Comparison of ENCODE assay signal across 8 cellular contexts in genomic region chr20:50380697-50381040, GRCh38.
DNase-seq lines count a peak whose midpoint lies in the region; ATAC-seq, FAIRE-seq and TF ChIP-seq lines count a peak whose summit lies in the region.

No MANE protein-coding gene starts in this region.

- no peak overlapping the region for H3K27ac ChIP-seq in cardiac muscle cell
- H3K27ac ChIP-seq in kidney (ENCODE audit: low read depth in 2 of 2, low read length in 2 of 2) = no peak overlapping the region

- H3K36me3 ChIP-seq in cardiac muscle cell (no peaks in the 10 kb centered on the region), adipocyte (ENCODE audit: control insufficient read depth, insufficient read depth, low read length, severe bottlenecking) (no peaks in the 10 kb centered on the region), kidney (ENCODE audit: control insufficient read depth in 1 of 2, insufficient read depth in 2 of 2, low read length in 2 of 2) (no peaks in the 10 kb centered on the region)

- H3K4me3 ChIP-seq in cardiac muscle cell = no peak overlapping the region
- no peak overlapping the region for H3K4me3 ChIP-seq in adipocyte (ENCODE audit: low read length)
- H3K4me3 ChIP-seq in kidney (ENCODE audit: low read length in 2 of 2) = no peak overlapping the region

- no peaks in the 10 kb centered on the region for H3K27me3 ChIP-seq in cardiac muscle cell
- no peaks in the 10 kb centered on the region for H3K27me3 ChIP-seq in adipocyte (replicated peaks; ENCODE audit: control insufficient read depth, insufficient read depth, low read length)

- intact Hi-C loops in Right ventricle myocardium inferior (cut with DNase I) = no loop called here
- intact Hi-C loops in kidney (cut with DNase I) = no loop called here
- intact Hi-C loops in posterior vena cava (cut with DNase I) = loop anchor here (5.0 to 10.0 kb wide), 3 partner anchors 86 to 188 kb away; partner anchors contain the start of gene CEBPB (in 1 of the 2)

- FAIRE-seq in kidney (lab: Jason Lieb, UNC) = no peak

- peaks cover 8% of the 10 kb centered on the region for H3K4me1 ChIP-seq in cardiac muscle cell (ENCODE audit: low read depth)
- H3K4me1 ChIP-seq in adipocyte (ENCODE audit: control insufficient read depth, insufficient read depth, low read length) = peaks cover 22% of the 10 kb centered on the region
- peaks cover 7 to 14% of the 10 kb centered on the region in 2 donors for H3K4me1 ChIP-seq in kidney (ENCODE audit: control insufficient read depth in 1 of 2, insufficient read depth in 1 of 2, low read depth in 1 of 2, low read length in 2 of 2)

- H3K9me3 ChIP-seq in cardiac muscle cell (ENCODE audit: low read depth) (no peaks in the 10 kb centered on the region), adipocyte (ENCODE audit: control insufficient read depth, low read length) (no peaks in the 10 kb centered on the region), kidney (ENCODE audit: control insufficient read depth in 1 of 2, low read length in 2 of 2) (no peaks in the 10 kb centered on the region)

- TF ChIP-seq CTCF in cardiac muscle cell (IDR thresholded peaks at IDR 0.05; ENCODE audit: low read depth, low read length) (peak; percentile 69), kidney (IDR thresholded peaks at IDR 0.05; ENCODE audit: borderline replicate concordance, extremely low read depth, insufficient read depth) (no peak)

- H3K9ac ChIP-seq in adipocyte (ENCODE audit: low read length) (peak overlapping the region; percentile 49), kidney (ENCODE audit: low read length in 2 of 2) (no peak overlapping the region)

- DNase-seq in cardiac muscle cell (ENCODE audit: low read depth in 1 of 2, low spot score in 1 of 2) (peak in 1 of 2 donors; percentile 69), Right ventricle myocardium inferior (ENCODE audit: missing footprints) (no peak), adipocyte (ENCODE audit: low read depth) (peak; percentile 82), kidney (peak; percentile 62), posterior vena cava (ENCODE audit: low spot score) (no peak), NCI-H510A treated with DMSO at 0.1 percent for 48 hours (lab: John Stamatoyannopoulos, UW) (no peak)
- DNase-seq in activated CD8-positive, alpha-beta memory T cell treated with anti-CD3 and anti-CD28 coated beads, Interleukin-2, amount 50 U/mL, for 48 hours = no peak

- no peak for ATAC-seq in Right ventricle myocardium inferior
- no peak for ATAC-seq in HG03378 (IDR thresholded peaks at IDR 0.05; ENCODE audit: unreplicated experiment)

Comparison
In these comparisons a context has a peak if more than half of its experiments do, and no peak if none do; other contexts are left out.
1. DNase-seq: peak in adipocyte (single experiment) and kidney (single experiment); none in Right ventricle myocardium inferior (single experiment), posterior vena cava (single experiment), activated CD8-positive, alpha-beta memory T cell treated with anti-CD3 and anti-CD28 coated beads, Interleukin-2, amount 50 U/mL, for 48 hours (single experiment) and NCI-H510A treated with DMSO at 0.1 percent for 48 hours (single experiment).
2. intact Hi-C loops: an anchor here in posterior vena cava (5.0 to 10.0 kb wide); none called in Right ventricle myocardium inferior and kidney.